Comparison of ENCODE assay signal across 29 cellular contexts in the genomic region with DNA sequence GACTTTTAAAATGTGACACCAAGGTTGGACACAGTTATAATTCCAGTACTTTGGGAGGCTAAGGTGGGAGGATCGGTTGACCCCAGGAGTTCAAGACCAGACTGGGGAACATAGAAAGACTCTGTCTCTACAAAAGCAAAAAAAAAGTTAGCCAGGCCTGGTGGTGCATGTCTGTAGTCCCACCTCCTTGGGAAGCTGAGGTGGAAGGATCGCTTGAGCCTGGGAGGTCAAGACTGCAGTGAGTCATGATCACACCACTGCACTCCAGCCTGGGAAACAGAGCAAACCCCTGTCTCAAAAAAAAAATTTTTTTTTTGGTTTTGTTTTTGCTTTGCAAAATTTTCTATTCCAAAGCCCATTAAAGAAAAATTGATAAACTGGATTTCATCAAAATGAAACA.
DNase-seq lines count a peak whose midpoint lies in the region; ATAC-seq, FAIRE-seq and TF ChIP-seq lines count a peak whose summit lies in the region.
"Had no signal": no experiment of that assay in that cellular context is flagged by ENCODE, and none has a peak within 500 bp of the region (broad histone marks: within the 10 kb centered on the region; RNA-seq: fewer than 3 reads in every experiment).

No MANE protein-coding gene starts in this region.

- peak; percentile 8 for DNase-seq in ACHN
- DNase-seq in IMR-90 = peak; percentile 43
- peak; percentile 12 to 51 for DNase-seq in cardiac fibroblast (ENCODE audit: low read depth in 2 of 2)
- DNase-seq in kidney tubule cell (ENCODE audit: low spot score) = peak; percentile 50
- no peak for DNase-seq in mucosa of gallbladder (ENCODE audit: low spot score)
- no peak for DNase-seq in epidermal melanocyte (ENCODE audit: insufficient read length, low spot score)
- no peak for DNase-seq in D721Med (ENCODE audit: insufficient read length, low spot score)
- DNase-seq in right cardiac atrium = no peak
- DNase-seq: activated CD4-positive, alpha-beta T cell treated with anti-CD3 and anti-CD28 coated beads for 4 hours; activated naive CD8-positive, alpha-beta T cell treated with anti-CD3 and anti-CD28 coated beads, Interleukin-2, amount 50 U/mL, for 24 hours; activated T-cell treated with anti-CD3 and anti-CD28 coated beads, Interleukin-2, amount 50 U/mL, for 4 hours; BE2C; CD8-positive, alpha-beta memory T cell; DMS53; effector memory CD4-positive, alpha-beta T cell; hypothalamus; NCI-H1092; NCI-H1930; NCI-H526 treated with DMSO at 0.1 percent for 48 hours; PC-9; SHP77; stimulated activated CD4-positive, alpha-beta T cell treated with anti-CD3 and anti-CD28 coated beads, Interleukin-2, amount 100 ng/mL, for 24 hours; tibial artery had no signal

- BruUV-seq in IMR-90 (replicated peaks; lab: Mats Ljungman, UMichigan) = no TSS peak

- no peak overlapping the region for H3K4ac ChIP-seq in IMR-90 (ENCODE audit: low read depth, low read length)

- H3K9me3 ChIP-seq in IMR-90 (ENCODE audit: control insufficient read depth, insufficient read depth, low read length) (peaks cover 6% of the 10 kb centered on the region), right cardiac atrium (ENCODE audit: control insufficient read depth, low read length) (no peaks in the 10 kb centered on the region)
- H3K9me3 ChIP-seq: BE2C had no signal

- dilution Hi-C loops in IMR-90 (cut with HindIII; ENCODE audit: low sequenced_read_pairs, unreplicated experiment) = no loop called here

- H2BK15ac ChIP-seq in IMR-90 (ENCODE audit: low read depth, low read length) = no peak overlapping the region

- no peak overlapping the region for H2AK9ac ChIP-seq in IMR-90 (replicated peaks; ENCODE audit: low read depth, low read length, poor library complexity)

- H3K4me2 ChIP-seq in IMR-90 (ENCODE audit: low read depth, low read length) = no peak overlapping the region
- H3K4me2 ChIP-seq: PC-9 had no signal

- H3K56ac ChIP-seq in IMR-90 (ENCODE audit: extremely low read depth, insufficient read depth, low read length) = no peak overlapping the region

- H3K14ac ChIP-seq in IMR-90 (replicated peaks; ENCODE audit: low read depth, low read length) = peak overlapping the region; percentile 3; the same call in 1 of the 2 replicates

- peak overlapping the region in 1 of 2 experiments; percentile 22; a peak in 1 of 4 replicates for H4K8ac ChIP-seq in IMR-90 (ENCODE audit: low read depth in 2 of 2, low read length in 2 of 2)

- H2BK5ac ChIP-seq in IMR-90 (ENCODE audit: low read depth, low read length, poor library complexity, severe bottlenecking) = no peak overlapping the region

- ATAC-seq in IMR-90 (ENCODE audit: low read depth) (no peak), right cardiac atrium (no peak)
- ATAC-seq: activated naive CD8-positive, alpha-beta T cell treated with anti-CD3 and anti-CD28 coated beads, Interleukin-2, amount 50 U/mL, for 24 hours; activated T-cell treated with anti-CD3 and anti-CD28 coated beads, Interleukin-2, amount 50 U/mL, for 4 hours; gastroesophageal sphincter; HepG2; natural killer cell treated with Interleukin-12 subunit alpha and Interleukin-12 subunit beta and Interleukin-15 and Interleukin-18, amount 100 ng/mL, for 72 hours had no signal

- no peak overlapping the region for H4K5ac ChIP-seq in IMR-90 (ENCODE audit: low read depth, low read length)

- TF ChIP-seq CTCF in IMR-90 (conservative IDR thresholded peaks at IDR 0.05; ENCODE audit: low read depth, low read length) = no peak
- no peak for TF ChIP-seq CTCF in cardiac fibroblast (IDR thresholded peaks at IDR 0.05; ENCODE audit: low read depth, low read length)
- no peak for TF ChIP-seq CTCF in D721Med (IDR thresholded peaks at IDR 0.05; ENCODE audit: insufficient read depth, missing control alignments)

- in situ Hi-C loops in ACHN (cut with HindIII; ENCODE audit: low pct_ligation_motif_present, low pct_unique_long_range_greater_than_20kb, low sequenced_read_pairs) = no loop called here
- in situ Hi-C loops in IMR-90 (cut with MboI; ENCODE audit: low sequenced_read_pairs) = no loop called here

- WGBS in IMR-90 (ENCODE audit: extremely low coverage in 2 of 2, insufficient read length in 1 of 2), 2 experiments = no CpG with 5 or more reads among the region's 2 CpGs
- WGBS in right cardiac atrium = 97% methylated on average over 2 of the region's 2 CpGs

- no peaks in the 10 kb centered on the region for H4K20me1 ChIP-seq in IMR-90 (ENCODE audit: insufficient read depth, low read length)

- TF ChIP-seq POLR2A in IMR-90 (IDR thresholded peaks at IDR 0.05; ENCODE audit: low read depth, low read length) = no peak

- no peak for TF ChIP-seq RAD21 in IMR-90 (IDR thresholded peaks at IDR 0.05; ENCODE audit: low read length)

- CTCF ChIA-PET in IMR-90 (lab: Yijun Ruan, JAX) = no interaction called here

- H3K27ac ChIP-seq in IMR-90 (ENCODE audit: insufficient read depth, low read length) = no peak overlapping the region
- H3K27ac ChIP-seq in right cardiac atrium (ENCODE audit: low read length) = no peak overlapping the region
- H3K27ac ChIP-seq: esophagus muscularis mucosa, gastroesophageal sphincter, PC-9, tibial artery, VCaP had no signal

- no peak overlapping the region for H2BK120ac ChIP-seq in IMR-90 (ENCODE audit: low read depth, low read length)

- H3K79me1 ChIP-seq in IMR-90 (ENCODE audit: low read depth in 1 of 2, low read length in 2 of 2) = no peaks in the 10 kb centered on the region

- H3K4me3 ChIP-seq in IMR-90 (ENCODE audit: insufficient read depth, low read depth, low read length) (no peak overlapping the region), cardiac fibroblast (replicated peaks in 1 of 2; ENCODE audit: low read depth in 2 of 2, low read length in 2 of 2) (no peak overlapping the region), right cardiac atrium (ENCODE audit: low read length) (no peak overlapping the region)
- H3K4me3 ChIP-seq: esophagus muscularis mucosa, gastroesophageal sphincter, PC-9, tibial artery had no signal

- H3K9me1 ChIP-seq in IMR-90 (ENCODE audit: insufficient read depth, low read length) = no peaks in the 10 kb centered on the region

- no peak overlapping the region for H3K18ac ChIP-seq in IMR-90 (ENCODE audit: low read depth, low read length)

- no peak overlapping the region for H3K23ac ChIP-seq in IMR-90 (ENCODE audit: low read depth, low read length)

- POLR2A ChIA-PET in IMR-90 (lab: Charles Lee; ENCODE audit: unreplicated experiment) = no interaction called here

- H3K9ac ChIP-seq in IMR-90 (ENCODE audit: low read depth, low read length) = no peak overlapping the region

- FAIRE-seq in D721Med (lab: Jason Lieb, UNC) = no peak
- FAIRE-seq: colon, HepG2 had no signal

- H3K36me3 ChIP-seq in IMR-90 (ENCODE audit: control insufficient read depth, insufficient read depth, low read length) = no peaks in the 10 kb centered on the region
- H3K36me3 ChIP-seq: BE2C, esophagus muscularis mucosa had no signal

- intact Hi-C loops in IMR-90 (cut with micrococcal nuclease) (no loop called here), right cardiac atrium (cut with DNase I) (no loop called here)

- H2AFZ ChIP-seq in IMR-90 (replicated peaks; ENCODE audit: low read length, poor library complexity) = no peak overlapping the region
- H2AFZ ChIP-seq: PC-9 had no signal

- no peak overlapping the region for H4K91ac ChIP-seq in IMR-90 (ENCODE audit: insufficient read depth, low read depth, low read length)

- no peaks in the 10 kb centered on the region for H3K27me3 ChIP-seq in IMR-90 (ENCODE audit: control insufficient read depth, insufficient read depth, low read length)
- no peaks in the 10 kb centered on the region for H3K27me3 ChIP-seq in right cardiac atrium (ENCODE audit: control insufficient read depth, insufficient read depth)
- H3K27me3 ChIP-seq: BE2C, esophagus muscularis mucosa, gastroesophageal sphincter, tibial artery had no signal

- no peaks in the 10 kb centered on the region for H3K4me1 ChIP-seq in IMR-90 (ENCODE audit: control insufficient read depth, insufficient read depth, low read length)
- H3K4me1 ChIP-seq in right cardiac atrium (ENCODE audit: control insufficient read depth, insufficient read depth, low read length) = no peaks in the 10 kb centered on the region
- H3K4me1 ChIP-seq: BE2C, esophagus muscularis mucosa, gastroesophageal sphincter, tibial artery had no signal

- peak overlapping the region; percentile 71; the same call in 1 of the 2 replicates for H2AK5ac ChIP-seq in IMR-90 (ENCODE audit: low read depth, low read length)

- H2BK20ac ChIP-seq in IMR-90 (ENCODE audit: low read depth, low read length) = no peak overlapping the region

TF ChIP-seq in IMR-90, 13 proteins besides CTCF, POLR2A, EP300 and RAD21 (continues in another document):
- TF ChIP-seq RCOR1 (IDR thresholded peaks at IDR 0.05; ENCODE audit: insufficient replicate concordance, low read length) = no peak
- no peak for TF ChIP-seq CEBPB (IDR thresholded peaks at IDR 0.05; ENCODE audit: low read depth, low read length)
- no peak for TF ChIP-seq NFE2L2 (IDR thresholded peaks at IDR 0.05; ENCODE audit: low read depth, low read length)
- no peak for TF ChIP-seq MAFK (IDR thresholded peaks at IDR 0.05; ENCODE audit: low read depth, low read length)
- TF ChIP-seq, protein P1, sequence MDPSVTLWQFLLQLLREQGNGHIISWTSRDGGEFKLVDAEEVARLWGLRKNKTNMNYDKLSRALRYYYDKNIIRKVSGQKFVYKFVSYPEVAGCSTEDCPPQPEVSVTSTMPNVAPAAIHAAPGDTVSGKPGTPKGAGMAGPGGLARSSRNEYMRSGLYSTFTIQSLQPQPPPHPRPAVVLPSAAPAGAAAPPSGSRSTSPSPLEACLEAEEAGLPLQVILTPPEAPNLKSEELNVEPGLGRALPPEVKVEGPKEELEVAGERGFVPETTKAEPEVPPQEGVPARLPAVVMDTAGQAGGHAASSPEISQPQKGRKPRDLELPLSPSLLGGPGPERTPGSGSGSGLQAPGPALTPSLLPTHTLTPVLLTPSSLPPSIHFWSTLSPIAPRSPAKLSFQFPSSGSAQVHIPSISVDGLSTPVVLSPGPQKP (IDR thresholded peaks at IDR 0.05; ENCODE audit: borderline replicate concordance, low read depth, low read length) = no peak
- no peak for TF ChIP-seq FOS (IDR thresholded peaks at IDR 0.05; ENCODE audit: low read depth, low read length)
- no peak for TF ChIP-seq CHD1 (IDR thresholded peaks at IDR 0.05; ENCODE audit: low read depth, low read length)
- TF ChIP-seq RFX5 (IDR thresholded peaks at IDR 0.05; ENCODE audit: low read depth, low read length) = no peak
- TF ChIP-seq, protein P2, sequence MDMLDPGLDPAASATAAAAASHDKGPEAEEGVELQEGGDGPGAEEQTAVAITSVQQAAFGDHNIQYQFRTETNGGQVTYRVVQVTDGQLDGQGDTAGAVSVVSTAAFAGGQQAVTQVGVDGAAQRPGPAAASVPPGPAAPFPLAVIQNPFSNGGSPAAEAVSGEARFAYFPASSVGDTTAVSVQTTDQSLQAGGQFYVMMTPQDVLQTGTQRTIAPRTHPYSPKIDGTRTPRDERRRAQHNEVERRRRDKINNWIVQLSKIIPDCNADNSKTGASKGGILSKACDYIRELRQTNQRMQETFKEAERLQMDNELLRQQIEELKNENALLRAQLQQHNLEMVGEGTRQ (IDR thresholded peaks at IDR 0.05; ENCODE audit: low read depth, low read length) = no peak
- TF ChIP-seq MAZ (IDR thresholded peaks at IDR 0.05; ENCODE audit: borderline replicate concordance, low read depth, low read length) = no peak
- TF ChIP-seq BHLHE40 (IDR thresholded peaks at IDR 0.05; ENCODE audit: low read depth, low read length) = no peak
- no peak for TF ChIP-seq SMC3 (IDR thresholded peaks at IDR 0.05; ENCODE audit: low read depth, low read length)

Comparison
In these comparisons a context has a peak if more than half of its experiments do, and no peak if none do; other contexts are left out.
1. DNase-seq: peak in ACHN (single experiment), IMR-90 (single experiment), cardiac fibroblast (2 of 2) and kidney tubule cell (single experiment); none in mucosa of gallbladder (single experiment), epidermal melanocyte (single experiment), D721Med (single experiment) and right cardiac atrium (0 of 3).